1 cellular context compared by ENCODE assay signal in genomic region chr19:18943465-18943864, GRCh38.
TF ChIP-seq lines count a peak whose summit lies in the region.

No MANE protein-coding gene starts in this region.

TF ChIP-seq in HepG2, 621 proteins besides CTCF, POLR2A, EP300 and RAD21 (continues in another document):
- TF ChIP-seq SALL1 (CRISPR knock-in tag; IDR thresholded peaks at IDR 0.05) (0 out of 2 replicates have a peak, but pooled peaks have one; percentile 13), PRPF4 (IDR thresholded peaks at IDR 0.05; ENCODE audit: low read depth, low read length, poor library complexity, severe bottlenecking) (no peak), ZNF263 (CRISPR knock-in tag; IDR thresholded peaks at IDR 0.05) (no peak), ZNF564 (CRISPR knock-in tag; IDR thresholded peaks at IDR 0.05) (no peak), MED1 (CRISPR knock-in tag; IDR thresholded peaks at IDR 0.05) (peak; percentile 17; the same call in 1 of the 2 replicates), JDP2 (CRISPR knock-in tag; IDR thresholded peaks at IDR 0.05; ENCODE audit: borderline replicate concordance) (no peak), ZNF253 (CRISPR knock-in tag; IDR thresholded peaks at IDR 0.05; ENCODE audit: borderline replicate concordance) (no peak), IRF2 (CRISPR knock-in tag; IDR thresholded peaks at IDR 0.05) (no peak), ZNF615 (CRISPR knock-in tag; IDR thresholded peaks at IDR 0.05; ENCODE audit: borderline replicate concordance) (no peak), SMAD9 (CRISPR knock-in tag; IDR thresholded peaks at IDR 0.05) (no peak), FOXO1 (CRISPR knock-in tag; IDR thresholded peaks at IDR 0.05) (no peak), KDM2A (CRISPR knock-in tag; IDR thresholded peaks at IDR 0.05; ENCODE audit: borderline replicate concordance, low read depth) (0 out of 2 replicates have a peak, but pooled peaks have one; percentile 18), ZFP36L2 (CRISPR knock-in tag; IDR thresholded peaks at IDR 0.05) (no peak), ARNT2 (CRISPR knock-in tag; IDR thresholded peaks at IDR 0.05; ENCODE audit: low read depth) (no peak), ZBTB42 (CRISPR knock-in tag; IDR thresholded peaks at IDR 0.05) (no peak), MIER3 (CRISPR knock-in tag; IDR thresholded peaks at IDR 0.05; ENCODE audit: borderline replicate concordance) (no peak), ZMYM3 (CRISPR knock-in tag; IDR thresholded peaks at IDR 0.05) (peak; percentile 99), ADNP (CRISPR knock-in tag; IDR thresholded peaks at IDR 0.05) (peak; percentile 90), MEIS1 (CRISPR knock-in tag; IDR thresholded peaks at IDR 0.05; ENCODE audit: borderline replicate concordance) (no peak), DNMT3B (CRISPR knock-in tag; conservative IDR thresholded peaks at IDR 0.05) (no peak), ZNF850 (CRISPR knock-in tag; conservative IDR thresholded peaks at IDR 0.05) (no peak), ZFX (CRISPR knock-in tag; IDR thresholded peaks at IDR 0.05; ENCODE audit: low read depth) (peak; percentile 20; the same call in 1 of the 2 replicates), KLF12 (CRISPR knock-in tag; IDR thresholded peaks at IDR 0.05; ENCODE audit: borderline replicate concordance) (no peak), ZNF766 (CRISPR knock-in tag; IDR thresholded peaks at IDR 0.05; ENCODE audit: borderline replicate concordance) (no peak), FIP1L1 (IDR thresholded peaks at IDR 0.05; ENCODE audit: borderline replicate concordance, insufficient read depth, low read depth, low read length) (no peak), POGZ (CRISPR knock-in tag; IDR thresholded peaks at IDR 0.05) (no peak), REXO4 (CRISPR knock-in tag; IDR thresholded peaks at IDR 0.05; ENCODE audit: borderline replicate concordance) (no peak), ZNF354B (CRISPR knock-in tag; IDR thresholded peaks at IDR 0.05) (no peak), CBX1 (IDR thresholded peaks at IDR 0.05; ENCODE audit: low read depth) (no peak), ATF5 (CRISPR knock-in tag; IDR thresholded peaks at IDR 0.05; ENCODE audit: low read depth) (no peak), CBFB (CRISPR knock-in tag; IDR thresholded peaks at IDR 0.05) (no peak), PBX3 (CRISPR knock-in tag; IDR thresholded peaks at IDR 0.05; ENCODE audit: borderline replicate concordance) (no peak), ZFY (CRISPR knock-in tag; IDR thresholded peaks at IDR 0.05) (no peak), ZNF274 (CRISPR knock-in tag; IDR thresholded peaks at IDR 0.05) (no peak), ONECUT2 (CRISPR knock-in tag; IDR thresholded peaks at IDR 0.05) (no peak), NAIF1 (CRISPR knock-in tag; IDR thresholded peaks at IDR 0.05; ENCODE audit: borderline replicate concordance) (no peak), RFX1 (IDR thresholded peaks at IDR 0.05) (no peak), RCOR2 (CRISPR knock-in tag; IDR thresholded peaks at IDR 0.05) (peak; percentile 78; the same call in 1 of the 2 replicates), HNF4A (CRISPR knock-in tag; IDR thresholded peaks at IDR 0.05) (peak; percentile 79), KLF9 (CRISPR knock-in tag; IDR thresholded peaks at IDR 0.05; ENCODE audit: low read depth) (no peak), ZNF138 (CRISPR knock-in tag; IDR thresholded peaks at IDR 0.05; ENCODE audit: low read depth) (no peak), ZNF34 (CRISPR knock-in tag; IDR thresholded peaks at IDR 0.05; ENCODE audit: borderline replicate concordance) (no peak), SP1 (IDR thresholded peaks at IDR 0.05) (no peak), SP1 (CRISPR knock-in tag; IDR thresholded peaks at IDR 0.05) (no peak), ZNF574 (CRISPR knock-in tag; IDR thresholded peaks at IDR 0.05) (peak; percentile 33; the same call in 1 of the 2 replicates), GATAD2A (CRISPR knock-in tag; IDR thresholded peaks at IDR 0.05) (peak; percentile 41; the same call in 1 of the 2 replicates), ZNF235 (CRISPR knock-in tag; IDR thresholded peaks at IDR 0.05; ENCODE audit: borderline replicate concordance) (no peak), KDM1A (CRISPR knock-in tag; IDR thresholded peaks at IDR 0.05) (peak; percentile 98)
- TF ChIP-seq, protein P1, sequence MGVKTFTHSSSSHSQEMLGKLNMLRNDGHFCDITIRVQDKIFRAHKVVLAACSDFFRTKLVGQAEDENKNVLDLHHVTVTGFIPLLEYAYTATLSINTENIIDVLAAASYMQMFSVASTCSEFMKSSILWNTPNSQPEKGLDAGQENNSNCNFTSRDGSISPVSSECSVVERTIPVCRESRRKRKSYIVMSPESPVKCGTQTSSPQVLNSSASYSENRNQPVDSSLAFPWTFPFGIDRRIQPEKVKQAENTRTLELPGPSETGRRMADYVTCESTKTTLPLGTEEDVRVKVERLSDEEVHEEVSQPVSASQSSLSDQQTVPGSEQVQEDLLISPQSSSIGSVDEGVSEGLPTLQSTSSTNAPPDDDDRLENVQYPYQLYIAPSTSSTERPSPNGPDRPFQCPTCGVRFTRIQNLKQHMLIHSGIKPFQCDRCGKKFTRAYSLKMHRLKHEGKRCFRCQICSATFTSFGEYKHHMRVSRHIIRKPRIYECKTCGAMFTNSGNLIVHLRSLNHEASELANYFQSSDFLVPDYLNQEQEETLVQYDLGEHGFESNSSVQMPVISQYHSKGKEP (CRISPR knock-in tag; IDR thresholded peaks at IDR 0.05), result no peak
- TF ChIP-seq, protein P2, sequence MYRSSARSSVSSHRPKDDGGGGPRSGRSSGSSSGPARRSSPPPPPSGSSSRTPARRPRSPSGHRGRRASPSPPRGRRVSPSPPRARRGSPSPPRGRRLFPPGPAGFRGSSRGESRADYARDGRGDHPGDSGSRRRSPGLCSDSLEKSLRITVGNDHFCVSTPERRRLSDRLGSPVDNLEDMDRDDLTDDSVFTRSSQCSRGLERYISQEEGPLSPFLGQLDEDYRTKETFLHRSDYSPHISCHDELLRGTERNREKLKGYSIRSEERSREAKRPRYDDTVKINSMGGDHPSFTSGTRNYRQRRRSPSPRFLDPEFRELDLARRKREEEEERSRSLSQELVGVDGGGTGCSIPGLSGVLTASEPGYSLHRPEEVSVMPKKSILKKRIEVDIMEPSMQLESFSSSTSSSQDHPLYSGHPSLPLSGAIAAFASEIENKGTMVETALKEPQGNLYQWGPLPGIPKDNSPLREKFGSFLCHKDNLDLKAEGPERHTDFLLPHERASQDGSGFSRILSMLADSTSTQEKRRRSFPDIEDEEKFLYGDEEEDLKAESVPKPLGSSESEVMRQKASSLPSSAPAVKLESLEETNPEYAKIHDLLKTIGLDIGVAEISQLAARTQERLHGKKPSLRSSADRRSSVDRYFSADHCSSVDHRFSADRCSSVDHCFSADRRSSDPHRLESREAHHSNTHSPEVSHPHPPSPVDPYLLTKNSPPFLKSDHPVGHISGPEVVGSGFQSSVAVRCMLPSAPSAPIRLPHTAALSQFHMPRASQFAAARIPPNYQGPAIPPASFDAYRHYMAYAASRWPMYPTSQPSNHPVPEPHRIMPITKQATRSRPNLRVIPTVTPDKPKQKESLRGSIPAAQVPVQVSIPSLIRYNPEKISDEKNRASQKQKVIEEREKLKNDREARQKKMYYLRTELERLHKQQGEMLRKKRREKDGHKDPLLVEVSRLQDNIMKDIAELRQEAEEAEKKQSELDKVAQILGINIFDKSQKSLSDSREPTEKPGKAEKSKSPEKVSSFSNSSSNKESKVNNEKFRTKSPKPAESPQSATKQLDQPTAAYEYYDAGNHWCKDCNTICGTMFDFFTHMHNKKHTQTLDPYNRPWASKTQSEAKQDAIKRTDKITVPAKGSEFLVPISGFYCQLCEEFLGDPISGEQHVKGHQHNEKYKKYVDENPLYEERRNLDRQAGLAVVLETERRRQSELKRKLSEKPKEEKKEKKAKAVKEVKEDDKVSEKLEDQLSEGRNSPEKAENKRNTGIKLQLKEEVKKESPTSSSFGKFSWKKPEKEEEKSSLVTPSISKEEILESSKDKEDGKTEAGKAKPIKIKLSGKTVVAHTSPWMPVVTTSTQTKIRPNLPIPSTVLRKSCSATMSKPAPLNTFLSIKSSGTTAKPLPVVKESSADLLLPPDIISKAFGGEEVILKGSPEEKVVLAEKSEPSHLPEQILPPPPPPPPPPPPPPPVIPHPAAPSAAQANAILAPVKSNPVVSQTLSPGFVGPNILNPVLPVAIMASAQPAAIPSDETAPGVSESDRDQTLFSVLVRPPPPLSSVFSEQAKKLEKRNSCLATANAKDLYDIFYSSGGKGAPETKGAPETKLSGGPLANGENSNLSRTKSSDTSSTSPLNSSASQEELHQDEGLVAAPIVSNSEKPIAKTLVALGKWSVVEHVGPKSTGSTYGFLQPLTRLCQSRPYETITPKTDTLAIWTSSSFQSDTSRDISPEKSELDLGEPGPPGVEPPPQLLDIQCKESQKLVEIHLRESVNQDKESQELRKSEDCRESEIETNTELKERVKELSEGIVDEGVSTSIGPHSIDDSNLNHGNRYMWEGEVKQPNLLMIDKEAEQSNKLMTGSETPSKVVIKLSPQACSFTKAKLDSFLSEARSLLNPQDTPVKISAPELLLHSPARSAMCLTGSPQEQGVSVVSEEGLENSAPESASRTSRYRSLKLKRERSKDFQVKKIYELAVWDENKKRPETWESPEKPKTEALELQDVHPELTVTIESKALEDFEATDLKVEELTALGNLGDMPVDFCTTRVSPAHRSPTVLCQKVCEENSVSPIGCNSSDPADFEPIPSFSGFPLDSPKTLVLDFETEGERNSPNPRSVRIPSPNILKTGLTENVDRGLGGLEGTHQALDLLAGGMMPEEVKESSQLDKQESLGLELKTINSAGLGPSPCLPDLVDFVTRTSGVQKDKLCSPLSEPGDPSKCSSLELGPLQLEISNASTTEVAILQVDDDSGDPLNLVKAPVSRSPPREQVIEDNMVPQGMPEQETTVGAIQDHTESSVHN (CRISPR knock-in tag; IDR thresholded peaks at IDR 0.05), result no peak
- TF ChIP-seq, protein P3, sequence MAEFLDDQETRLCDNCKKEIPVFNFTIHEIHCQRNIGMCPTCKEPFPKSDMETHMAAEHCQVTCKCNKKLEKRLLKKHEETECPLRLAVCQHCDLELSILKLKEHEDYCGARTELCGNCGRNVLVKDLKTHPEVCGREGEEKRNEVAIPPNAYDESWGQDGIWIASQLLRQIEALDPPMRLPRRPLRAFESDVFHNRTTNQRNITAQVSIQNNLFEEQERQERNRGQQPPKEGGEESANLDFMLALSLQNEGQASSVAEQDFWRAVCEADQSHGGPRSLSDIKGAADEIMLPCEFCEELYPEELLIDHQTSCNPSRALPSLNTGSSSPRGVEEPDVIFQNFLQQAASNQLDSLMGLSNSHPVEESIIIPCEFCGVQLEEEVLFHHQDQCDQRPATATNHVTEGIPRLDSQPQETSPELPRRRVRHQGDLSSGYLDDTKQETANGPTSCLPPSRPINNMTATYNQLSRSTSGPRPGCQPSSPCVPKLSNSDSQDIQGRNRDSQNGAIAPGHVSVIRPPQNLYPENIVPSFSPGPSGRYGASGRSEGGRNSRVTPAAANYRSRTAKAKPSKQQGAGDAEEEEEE (CRISPR knock-in tag; IDR thresholded peaks at IDR 0.05; ENCODE audit: borderline replicate concordance), result no peak
- TF ChIP-seq, protein P4, sequence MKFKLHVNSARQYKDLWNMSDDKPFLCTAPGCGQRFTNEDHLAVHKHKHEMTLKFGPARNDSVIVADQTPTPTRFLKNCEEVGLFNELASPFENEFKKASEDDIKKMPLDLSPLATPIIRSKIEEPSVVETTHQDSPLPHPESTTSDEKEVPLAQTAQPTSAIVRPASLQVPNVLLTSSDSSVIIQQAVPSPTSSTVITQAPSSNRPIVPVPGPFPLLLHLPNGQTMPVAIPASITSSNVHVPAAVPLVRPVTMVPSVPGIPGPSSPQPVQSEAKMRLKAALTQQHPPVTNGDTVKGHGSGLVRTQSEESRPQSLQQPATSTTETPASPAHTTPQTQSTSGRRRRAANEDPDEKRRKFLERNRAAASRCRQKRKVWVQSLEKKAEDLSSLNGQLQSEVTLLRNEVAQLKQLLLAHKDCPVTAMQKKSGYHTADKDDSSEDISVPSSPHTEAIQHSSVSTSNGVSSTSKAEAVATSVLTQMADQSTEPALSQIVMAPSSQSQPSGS (CRISPR knock-in tag; IDR thresholded peaks at IDR 0.05), result no peak
